ENCODE assay signal across 9 cellular contexts in the genomic region with DNA sequence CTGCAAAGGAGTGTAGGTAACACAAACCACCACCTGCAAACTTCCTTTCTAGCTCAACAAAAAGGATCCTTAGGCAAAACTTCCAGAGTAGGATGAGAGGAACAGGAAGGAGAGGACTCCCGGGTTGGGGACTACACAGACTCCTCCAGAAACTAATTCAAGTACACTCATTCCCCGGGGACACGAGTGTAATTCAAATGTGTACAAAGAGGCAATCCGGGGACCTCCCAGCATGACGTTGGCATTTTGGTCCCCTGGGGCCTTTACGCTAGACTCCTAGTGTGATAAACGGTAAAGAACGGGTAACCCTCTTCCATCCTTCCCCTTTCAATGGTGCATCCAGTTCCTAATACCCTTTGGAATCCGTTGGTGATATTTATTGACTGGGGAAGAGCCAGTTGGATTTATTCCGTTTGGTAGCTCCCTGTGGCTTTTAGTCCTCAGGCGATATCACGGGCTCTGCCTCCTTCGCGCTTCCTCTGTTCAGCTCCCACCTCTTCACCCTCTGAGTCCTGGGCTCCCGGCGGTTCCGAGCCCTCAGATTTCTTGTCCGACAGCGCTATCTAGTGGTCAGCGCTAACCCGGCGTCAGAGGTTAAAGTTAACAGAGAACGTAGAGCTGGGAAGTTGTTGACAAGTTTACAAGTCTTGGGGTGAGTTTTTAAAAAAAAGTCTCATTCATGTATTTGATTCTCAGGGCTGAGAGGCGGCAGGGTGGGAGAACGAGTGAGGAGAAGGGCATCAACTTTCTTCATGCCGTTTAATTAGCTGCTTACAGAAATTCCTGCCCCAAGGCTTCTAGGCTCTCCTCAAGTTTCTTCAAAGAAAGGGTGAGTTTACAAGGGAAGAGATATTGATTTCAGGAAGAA. TPM values are rescaled to one million over a fixed set of nuclear protein-coding genes. Genes with fewer than 3 reads are reported as not detected.
A peak's percentile ranks its signal among the peaks of the same experiment; 100 is the strongest.
DNase-seq lines count a peak whose midpoint lies in the region; ATAC-seq and TF ChIP-seq lines count a peak whose summit lies in the region.
"Had no signal": no experiment of that assay in that cellular context is flagged by ENCODE, and none has a peak within 500 bp of the region (broad histone marks: within the 10 kb centered on the region; RNA-seq: fewer than 3 reads in every experiment).

No MANE protein-coding gene starts in this region.

- H3K36me3 Mint-ChIP-seq in CD8-positive, alpha-beta memory T cell: no peaks in the 10 kb centered on the region
- no peaks in the 10 kb centered on the region for H3K36me3 Mint-ChIP-seq in endodermal cell (ENCODE audit: low read depth)

- WGBS in endodermal cell (ENCODE audit: insufficient coverage in 1 of 2, insufficient read length in 1 of 2), 2 experiments: 3 to 5% methylated on average over 5 to 26 of the region's 26 CpGs

- peaks cover 43% of the 10 kb centered on the region for H3K27me3 ChIP-seq in CD8-positive, alpha-beta memory T cell (ENCODE audit: insufficient read depth, low read length, poor library complexity, severe bottlenecking)
- peaks cover 62% of the 10 kb centered on the region for H3K27me3 ChIP-seq in endodermal cell (ENCODE audit: control insufficient read depth, insufficient read depth, low read length, poor library complexity, severe bottlenecking)

- H3K9me3 ChIP-seq in CD8-positive, alpha-beta memory T cell (ENCODE audit: low read length): no peaks in the 10 kb centered on the region
- no peaks in the 10 kb centered on the region for H3K9me3 ChIP-seq in endodermal cell (ENCODE audit: control insufficient read depth, low read length)

- DNase-seq in CD8-positive, alpha-beta memory T cell: peak; percentile 71 to 83 (median 72)
- DNase-seq in NCI-H774 (lab: John Stamatoyannopoulos, UW) (peak; percentile 85), endodermal cell (peak; percentile 96), mucosa of gallbladder (ENCODE audit: low spot score) (peak; percentile 88)
- peak; percentile 52 to 67 for DNase-seq in activated CD8-positive, alpha-beta memory T cell treated with anti-CD3 and anti-CD28 coated beads for 1 hour (ENCODE audit: extremely low read depth in 1 of 2, low read depth in 1 of 2)
- peak; percentile 44 to 67 for DNase-seq in stimulated activated CD8-positive, alpha-beta memory T cell treated with anti-CD3 and anti-CD28 coated beads, Interleukin-4, amount 100 ng/mL, for 4 hours (ENCODE audit: low read depth in 2 of 2, low spot score in 1 of 2)

- H3K27me3 Mint-ChIP-seq in CD8-positive, alpha-beta memory T cell: peaks cover 58 to 79% of the 10 kb centered on the region in 2 donors
- H3K27me3 Mint-ChIP-seq in endodermal cell (ENCODE audit: insufficient read depth): peaks cover 70% of the 10 kb centered on the region

- peak overlapping the region; percentile 46 for H3K4me3 ChIP-seq in CD8-positive, alpha-beta memory T cell (ENCODE audit: low read length)
- no peak overlapping the region for H3K4me3 ChIP-seq in endodermal cell (ENCODE audit: low read length)

- peaks cover 49 to 57% (median 54%) of the 10 kb centered on the region in 3 donors for H3K4me1 Mint-ChIP-seq in CD8-positive, alpha-beta memory T cell
- H3K4me1 Mint-ChIP-seq in endodermal cell: peaks cover 46% of the 10 kb centered on the region

- no peaks in the 10 kb centered on the region for H3K9me3 Mint-ChIP-seq in CD8-positive, alpha-beta memory T cell
- H3K9me3 Mint-ChIP-seq in endodermal cell: no peaks in the 10 kb centered on the region

- CTCF ChIA-PET in CD8-positive, alpha-beta memory T cell (lab: Charles Lee): interaction anchor here (0.6 to 6.0 kb wide), 27 partner anchors 10 to 1598 kb away, joined by 3 to 94 read pairs (median 4); partner anchors contain the start of gene COX7A2

- no peak overlapping the region for H3K27ac ChIP-seq in CD8-positive, alpha-beta memory T cell (ENCODE audit: low read depth, low read length)
- no peak overlapping the region for H3K27ac ChIP-seq in endodermal cell (ENCODE audit: low read depth, low read length)
- H3K27ac ChIP-seq: epithelial cell of prostate had no signal

- H3K9ac ChIP-seq in endodermal cell (ENCODE audit: extremely low read depth, low read length, poor library complexity, severe bottlenecking): no peak overlapping the region

- H3K4me1 ChIP-seq in CD8-positive, alpha-beta memory T cell (ENCODE audit: insufficient read depth, low read length): peaks cover 45% of the 10 kb centered on the region
- H3K4me1 ChIP-seq in endodermal cell (ENCODE audit: control insufficient read depth, insufficient read depth, low read length): peaks cover 3% of the 10 kb centered on the region

- H3K27ac Mint-ChIP-seq in CD8-positive, alpha-beta memory T cell: no peak overlapping the region
- H3K27ac Mint-ChIP-seq in endodermal cell: no peak overlapping the region

- peak overlapping the region; percentile 49 to 87 (median 79) for H3K4me3 Mint-ChIP-seq in CD8-positive, alpha-beta memory T cell
- H3K4me3 Mint-ChIP-seq in endodermal cell: peak overlapping the region; percentile 48

- ATAC-seq in GM19452 (IDR thresholded peaks at IDR 0.05; ENCODE audit: unreplicated experiment) (peak; percentile 78), HG03558 (IDR thresholded peaks at IDR 0.05; ENCODE audit: extremely low read depth, unreplicated experiment) (peak; percentile 42)

- H3K36me3 ChIP-seq in CD8-positive, alpha-beta memory T cell (ENCODE audit: insufficient read depth, low read length): no peaks in the 10 kb centered on the region
- H3K36me3 ChIP-seq in endodermal cell (ENCODE audit: control insufficient read depth, insufficient read depth, low read length): no peaks in the 10 kb centered on the region

- POLR2A ChIA-PET in CD8-positive, alpha-beta memory T cell (lab: Charles Lee): interaction anchor here (0.7 kb wide), 1 partner anchor 34 kb away, joined by 3 read pairs; the partner anchor contains the start of gene COX7A2

- TF ChIP-seq CTCF in endodermal cell (conservative IDR thresholded peaks at IDR 0.05): peak; percentile 92

RNA-seq across cellular contexts. Expression of gene COL12A1, which starts 2.9 kb away (rescaled TPM):
- not detected for total RNA-seq in CD8-positive, alpha-beta memory T cell
- polyA plus RNA-seq in CD8-positive, alpha-beta memory T cell: not detected
- under 1 TPM; 0.13 to 0.64 TPM for total RNA-seq in endodermal cell
- 5.4 TPM for polyA plus RNA-seq in endodermal cell (2013, experiment 1 of 2)
- polyA plus RNA-seq in endodermal cell (2013, experiment 2 of 2): 5.8 TPM
- 46.8 TPM for total RNA-seq in mucosa of gallbladder

RNA-seq across cellular contexts. Expression of gene COX7A2, which starts 34.8 kb away (rescaled TPM):
- total RNA-seq in CD8-positive, alpha-beta memory T cell: 100 to 1,000 TPM; 504 to 527 TPM
- 853 TPM for polyA plus RNA-seq in CD8-positive, alpha-beta memory T cell
- 100 to 1,000 TPM; 399 to 472 TPM for total RNA-seq in endodermal cell
- polyA plus RNA-seq in endodermal cell (2013, experiment 1 of 2): 241 TPM
- 240 TPM for polyA plus RNA-seq in endodermal cell (2013, experiment 2 of 2)
- 376 TPM for total RNA-seq in mucosa of gallbladder

Comparison
In these comparisons a context has a peak if more than half of its experiments do, and no peak if none do; other contexts are left out.
1. RNA of gene COL12A1, which starts 2.9 kb away (total RNA-seq): 46.8 TPM in mucosa of gallbladder (single experiment); 0.13 to 0.64 TPM in endodermal cell and not detected in CD8-positive, alpha-beta memory T cell; every median in the first group is over 10 times any median in the second.
2. Peak in every context shown above with its lines, with median percentiles within 50 percentile points of each other: DNase-seq.